Comparison of ENCODE assay signal across 27 cellular contexts in the genomic region with DNA sequence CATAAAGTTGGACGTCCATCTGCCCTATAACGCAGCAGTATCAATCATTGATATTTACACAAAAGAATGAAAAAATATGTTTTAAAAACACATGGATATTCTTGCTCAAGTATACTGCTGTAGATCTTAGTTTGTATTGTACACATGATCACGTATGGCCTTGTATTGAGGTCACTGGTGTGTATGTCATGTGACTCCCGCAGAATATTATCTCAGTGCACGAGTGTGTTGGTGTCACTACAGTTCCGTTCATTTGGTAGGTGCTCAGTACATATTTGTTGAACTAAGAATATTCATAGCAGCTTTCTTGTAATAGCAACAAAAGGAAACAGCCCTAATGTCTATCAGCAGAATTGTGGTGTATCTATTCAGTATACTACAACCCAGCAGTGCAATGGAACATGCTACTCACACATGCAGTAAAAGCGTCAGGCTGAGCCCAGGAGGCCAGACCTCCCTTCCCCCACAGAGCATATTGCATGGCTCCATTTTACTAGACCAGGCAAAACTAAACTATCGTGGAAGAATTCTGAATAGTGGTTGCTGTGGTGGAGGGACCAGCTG.
"Had no signal": no experiment of that assay in that cellular context is flagged by ENCODE, and none has a peak within 500 bp of the region (broad histone marks: within the 10 kb centered on the region; RNA-seq: fewer than 3 reads in every experiment).

No MANE protein-coding gene starts in this region.

- H3K27ac ChIP-seq: body of pancreas, epithelial cell of prostate, esophagus squamous epithelium, gastroesophageal sphincter, WERI-Rb-1 had no signal

- ATAC-seq: activated CD4-positive, CD25-positive, alpha-beta regulatory T cell treated with anti-CD3 and anti-CD28 coated beads, Interleukin-2, amount 50 U/mL, for 24 hours; activated naive CD4-positive, alpha-beta T cell treated with anti-CD3 and anti-CD28 coated beads, Interleukin-2, amount 50 U/mL, for 72 hours; activated T-cell treated with anti-CD3 and anti-CD28 coated beads, Interleukin-2, amount 50 U/mL, for 72 hours; body of pancreas; gastroesophageal sphincter; T-cell had no signal

- H3K9me3 ChIP-seq: body of pancreas, esophagus squamous epithelium, gastroesophageal sphincter had no signal

- H3K27me3 ChIP-seq: body of pancreas, esophagus squamous epithelium, gastroesophageal sphincter had no signal

- H3K27ac Mint-ChIP-seq: activated B cell treated with CpG ODN at 0.5 μM for 24 hours; activated CD4-positive, alpha-beta memory T cell treated with anti-CD3 and anti-CD28 coated beads, Interleukin-2, amount 10 ng/mL, durations not matched to agents 7 days and 5 days; activated CD4-positive, alpha-beta T cell treated with anti-CD3 and anti-CD28 coated beads, Interleukin-2, amount 10 ng/mL, durations not matched to agents 24 days and 14 days; activated naive CD4-positive, alpha-beta T cell treated with anti-CD3 and anti-CD28 coated beads, Interleukin-2, amount 10 ng/mL, durations not matched to agents 7 days and 5 days; activated naive CD4-positive, alpha-beta T cell treated with anti-CD3 and anti-CD28 coated beads, Interleukin-2, amount 50 U/mL, for 72 hours; activated naive CD8-positive, alpha-beta T cell treated with anti-CD3 and anti-CD28 coated beads, Interleukin-2, amount 10 ng/mL, durations not matched to agents 7 days and 5 days; activated T-cell treated with anti-CD3 and anti-CD28 coated beads, Interleukin-2, amount 50 U/mL, for 24 hours; activated T-cell treated with anti-CD3 and anti-CD28 coated beads, Interleukin-2, amount 50 U/mL, for 72 hours; T-helper 1 cell treated with Interleukin-12 subunit alpha and Interleukin-12 subunit beta and Interleukin-4 antibody, amounts not matched to agents 30 μg/mL and 1 μg/mL, for 36 hours; T-helper 2 cell treated with Interferon-gamma antibody and Interleukin-4, amounts not matched to agents 5 μg/mL and 100 μg/mL, for 36 hours had no signal

- H3K9me3 Mint-ChIP-seq: activated B cell treated with CpG ODN at 0.5 μM for 24 hours; activated CD4-positive, alpha-beta memory T cell treated with anti-CD3 and anti-CD28 coated beads, Interleukin-2, amount 10 ng/mL, durations not matched to agents 7 days and 5 days; activated CD4-positive, alpha-beta T cell treated with anti-CD3 and anti-CD28 coated beads, Interleukin-2, amount 10 ng/mL, durations not matched to agents 24 days and 14 days; activated naive CD4-positive, alpha-beta T cell treated with anti-CD3 and anti-CD28 coated beads, Interleukin-2, amount 10 ng/mL, durations not matched to agents 7 days and 5 days; activated naive CD4-positive, alpha-beta T cell treated with anti-CD3 and anti-CD28 coated beads, Interleukin-2, amount 50 U/mL, for 72 hours; activated naive CD8-positive, alpha-beta T cell treated with anti-CD3 and anti-CD28 coated beads, Interleukin-2, amount 10 ng/mL, durations not matched to agents 7 days and 5 days; activated T-cell treated with anti-CD3 and anti-CD28 coated beads, Interleukin-2, amount 50 U/mL, for 24 hours; activated T-cell treated with anti-CD3 and anti-CD28 coated beads, Interleukin-2, amount 50 U/mL, for 72 hours; T-cell; T-helper 1 cell treated with Interleukin-12 subunit alpha and Interleukin-12 subunit beta and Interleukin-4 antibody, amounts not matched to agents 30 μg/mL and 1 μg/mL, for 36 hours; T-helper 2 cell treated with Interferon-gamma antibody and Interleukin-4, amounts not matched to agents 5 μg/mL and 100 μg/mL, for 36 hours had no signal

- H3K4me3 Mint-ChIP-seq: activated B cell treated with CpG ODN at 0.5 μM for 24 hours; activated CD4-positive, alpha-beta memory T cell treated with anti-CD3 and anti-CD28 coated beads, Interleukin-2, amount 10 ng/mL, durations not matched to agents 7 days and 5 days; activated CD4-positive, alpha-beta T cell treated with anti-CD3 and anti-CD28 coated beads, Interleukin-2, amount 10 ng/mL, durations not matched to agents 24 days and 14 days; activated naive CD4-positive, alpha-beta T cell treated with anti-CD3 and anti-CD28 coated beads, Interleukin-2, amount 10 ng/mL, durations not matched to agents 7 days and 5 days; activated naive CD8-positive, alpha-beta T cell treated with anti-CD3 and anti-CD28 coated beads, Interleukin-2, amount 10 ng/mL, durations not matched to agents 7 days and 5 days; activated T-cell treated with anti-CD3 and anti-CD28 coated beads, Interleukin-2, amount 50 U/mL, for 24 hours; activated T-cell treated with anti-CD3 and anti-CD28 coated beads, Interleukin-2, amount 50 U/mL, for 72 hours; T-cell; T-helper 1 cell treated with Interleukin-12 subunit alpha and Interleukin-12 subunit beta and Interleukin-4 antibody, amounts not matched to agents 30 μg/mL and 1 μg/mL, for 36 hours; T-helper 2 cell treated with Interferon-gamma antibody and Interleukin-4, amounts not matched to agents 5 μg/mL and 100 μg/mL, for 36 hours had no signal

- H3K36me3 Mint-ChIP-seq: activated naive CD4-positive, alpha-beta T cell treated with anti-CD3 and anti-CD28 coated beads, Interleukin-2, amount 10 ng/mL, durations not matched to agents 7 days and 5 days; activated naive CD4-positive, alpha-beta T cell treated with anti-CD3 and anti-CD28 coated beads, Interleukin-2, amount 50 U/mL, for 72 hours; T-cell had no signal

- H3K4me1 ChIP-seq: body of pancreas, esophagus squamous epithelium had no signal

- DNase-seq: activated B cell treated with CpG ODN at 0.5 μM for 24 hours; activated CD4-positive, alpha-beta memory T cell treated with anti-CD3 and anti-CD28 coated beads, Interleukin-2, amount 10 ng/mL, durations not matched to agents 7 days and 5 days; activated CD4-positive, alpha-beta T cell treated with anti-CD3 and anti-CD28 coated beads, Interleukin-2, amount 10 ng/mL, durations not matched to agents 24 days and 14 days; activated CD4-positive, alpha-beta T cell treated with anti-CD3 and anti-CD28 coated beads, Interleukin-2, amount 50 U/mL, for 4 hours; activated CD8-positive, alpha-beta memory T cell treated with anti-CD3 and anti-CD28 coated beads, Interleukin-2, amount 50 U/mL, for 48 hours; activated gamma-delta T cell; activated naive CD4-positive, alpha-beta T cell; activated naive CD4-positive, alpha-beta T cell treated with anti-CD3 and anti-CD28 coated beads, Interleukin-2, amount 10 ng/mL, durations not matched to agents 7 days and 5 days; activated naive CD8-positive, alpha-beta T cell treated with anti-CD3 and anti-CD28 coated beads, Interleukin-2, amount 10 ng/mL, durations not matched to agents 7 days and 5 days; activated T-cell treated with anti-CD3 and anti-CD28 coated beads for 4 hours; activated T-cell treated with anti-CD3 and anti-CD28 coated beads, Interleukin-2, amount 50 U/mL, for 24 hours; activated T-cell treated with anti-CD3 and anti-CD28 coated beads, Interleukin-2, amount 50 U/mL, for 72 hours; body of pancreas; caudate nucleus; cortex of kidney; effector CD8-positive, alpha-beta T cell; esophagus squamous epithelium; SW 1271; T-cell; T1000; WERI-Rb-1 had no signal

- H3K4me3 ChIP-seq: body of pancreas, esophagus squamous epithelium, gastroesophageal sphincter had no signal

- H3K27me3 Mint-ChIP-seq: activated B cell treated with CpG ODN at 0.5 μM for 24 hours; activated CD4-positive, alpha-beta memory T cell treated with anti-CD3 and anti-CD28 coated beads, Interleukin-2, amount 10 ng/mL, durations not matched to agents 7 days and 5 days; activated CD4-positive, alpha-beta T cell treated with anti-CD3 and anti-CD28 coated beads, Interleukin-2, amount 10 ng/mL, durations not matched to agents 24 days and 14 days; activated naive CD4-positive, alpha-beta T cell treated with anti-CD3 and anti-CD28 coated beads, Interleukin-2, amount 10 ng/mL, durations not matched to agents 7 days and 5 days; activated naive CD8-positive, alpha-beta T cell treated with anti-CD3 and anti-CD28 coated beads, Interleukin-2, amount 10 ng/mL, durations not matched to agents 7 days and 5 days; activated T-cell treated with anti-CD3 and anti-CD28 coated beads, Interleukin-2, amount 50 U/mL, for 24 hours; T-cell had no signal
